In the genomic region with DNA sequence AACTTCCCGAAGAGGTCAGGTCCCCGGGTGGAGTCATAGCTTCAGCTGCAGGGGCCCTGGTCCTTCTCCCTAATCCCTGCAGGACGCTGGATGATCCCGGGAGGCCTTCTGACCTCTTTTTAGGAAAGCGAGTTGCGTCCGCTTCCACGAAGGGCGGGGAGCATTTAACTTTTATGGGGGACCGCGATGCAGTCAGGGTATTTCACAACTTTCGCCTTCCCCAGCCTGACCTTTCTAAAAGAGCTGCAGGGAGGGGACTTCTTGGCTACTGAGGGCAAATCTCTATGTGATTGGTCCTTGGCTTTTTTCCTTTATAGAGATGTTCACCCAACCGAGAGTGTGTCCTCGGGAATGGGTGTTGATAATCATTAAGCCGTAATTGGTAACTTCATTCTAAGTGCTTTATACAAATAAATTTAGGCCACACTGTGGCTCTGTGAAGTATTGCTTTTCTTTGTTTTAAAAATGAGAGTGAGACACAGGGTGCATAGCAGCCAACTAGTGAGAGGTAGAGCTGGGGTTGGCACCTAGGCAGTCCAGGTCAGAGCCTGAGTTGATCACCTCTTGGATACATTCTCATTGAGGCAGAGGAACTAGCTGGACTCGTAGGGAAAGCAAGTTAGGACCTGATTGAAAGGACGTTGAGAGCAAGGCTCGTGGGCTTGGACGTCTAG, we compare ENCODE assay signal across 8 cellular contexts. TPM values are rescaled to one million over a fixed set of nuclear protein-coding genes. Genes with fewer than 3 reads are reported as not detected.
DNase-seq lines count a peak whose midpoint lies in the region; ATAC-seq lines count a peak whose summit lies in the region.

No MANE protein-coding gene starts in this region.

- H3K4me3 Mint-ChIP-seq in activated naive CD4-positive, alpha-beta T cell treated with anti-CD3 and anti-CD28 coated beads, Interleukin-2, amount 50 U/mL, for 24 hours: peak overlapping the region; percentile 100
- H3K4me3 Mint-ChIP-seq in naive thymus-derived CD8-positive, alpha-beta T cell: peak overlapping the region; percentile 95 to 100 (median 100)

- POLR2A ChIA-PET in naive thymus-derived CD8-positive, alpha-beta T cell (lab: Charles Lee): interaction anchor here (0.8 to 1.7 kb wide), 3 partner anchors 16 to 497 kb away, joined by 3 to 7 read pairs (median 3); partner anchors contain the start of genes ZNF180 and ZNF224

- H3K4me1 Mint-ChIP-seq in activated naive CD4-positive, alpha-beta T cell treated with anti-CD3 and anti-CD28 coated beads, Interleukin-2, amount 50 U/mL, for 24 hours: peaks cover 24% of the 10 kb centered on the region
- H3K4me1 Mint-ChIP-seq in naive thymus-derived CD8-positive, alpha-beta T cell: peaks cover 13 to 33% (median 22%) of the 10 kb centered on the region in 4 donors

- no peaks in the 10 kb centered on the region for H3K27me3 Mint-ChIP-seq in activated naive CD4-positive, alpha-beta T cell treated with anti-CD3 and anti-CD28 coated beads, Interleukin-2, amount 50 U/mL, for 24 hours
- no peaks in the 10 kb centered on the region for H3K27me3 Mint-ChIP-seq in naive thymus-derived CD8-positive, alpha-beta T cell

- H3K9me3 Mint-ChIP-seq in activated naive CD4-positive, alpha-beta T cell treated with anti-CD3 and anti-CD28 coated beads, Interleukin-2, amount 50 U/mL, for 24 hours: peaks cover 33% of the 10 kb centered on the region
- H3K9me3 Mint-ChIP-seq in naive thymus-derived CD8-positive, alpha-beta T cell: peaks cover 21 to 58% (median 37%) of the 10 kb centered on the region in 9 donors

- peak; percentile 35 for ATAC-seq in HG03159 (IDR thresholded peaks at IDR 0.05; ENCODE audit: unreplicated experiment)
- ATAC-seq in esophagus mucosa: peak; percentile 43
- ATAC-seq in naive thymus-derived CD8-positive, alpha-beta T cell: peak; percentile 19 to 51

- no peak for DNase-seq in activated naive CD4-positive, alpha-beta T cell (lab: John Stamatoyannopoulos, UW)
- DNase-seq in SW480 (ENCODE audit: low spot score) (peak; percentile 15), NCI-H1092 (lab: John Stamatoyannopoulos, UW) (no peak)
- DNase-seq in naive thymus-derived CD8-positive, alpha-beta T cell: peak in 2 of 10 donors; percentile 8 to 15
- DNase-seq in NK-92 treated with Interleukin-12 subunit alpha and Interleukin-12 subunit beta, amount 100 ng/mL, for 24 hours (lab: John Stamatoyannopoulos, UW): no peak

- peak overlapping the region; percentile 47 for H3K27ac Mint-ChIP-seq in activated naive CD4-positive, alpha-beta T cell treated with anti-CD3 and anti-CD28 coated beads, Interleukin-2, amount 50 U/mL, for 24 hours
- H3K27ac Mint-ChIP-seq in naive thymus-derived CD8-positive, alpha-beta T cell: peak overlapping the region; percentile 93 to 98 (median 98)

- peaks cover 35% of the 10 kb centered on the region for H3K36me3 Mint-ChIP-seq in activated naive CD4-positive, alpha-beta T cell treated with anti-CD3 and anti-CD28 coated beads, Interleukin-2, amount 50 U/mL, for 24 hours
- H3K36me3 Mint-ChIP-seq in naive thymus-derived CD8-positive, alpha-beta T cell: peaks cover 32 to 39% (median 38%) of the 10 kb centered on the region in 3 donors

RNA-seq across cellular contexts. Expression of gene ZNF230, which starts 0.8 kb away (rescaled TPM):
- 2.1 TPM for total RNA-seq in esophagus mucosa
- 10 to 100 TPM in 1 of 2 experiments, 1 to 10 TPM in 1; 9.9 to 12.0 TPM for total RNA-seq in naive thymus-derived CD8-positive, alpha-beta T cell
- polyA plus RNA-seq in naive thymus-derived CD8-positive, alpha-beta T cell: 1 to 10 TPM; 1.9 to 2.5 (median 2.1) TPM

RNA-seq across cellular contexts. Expression of gene ZNF155, which starts 19.6 kb away (rescaled TPM):
- 1.8 TPM for total RNA-seq in esophagus mucosa
- 10 to 100 TPM; 13.2 to 13.7 TPM for total RNA-seq in naive thymus-derived CD8-positive, alpha-beta T cell
- 1 to 10 TPM in 2 of 3 donors, under 1 TPM in 1; 0.58 to 2.3 (median 2.3) TPM for polyA plus RNA-seq in naive thymus-derived CD8-positive, alpha-beta T cell

RNA-seq across cellular contexts. Expression of gene ZNF222, which starts 21.6 kb away (rescaled TPM):
- 1.00 TPM for total RNA-seq in esophagus mucosa
- 1 to 10 TPM; 7.8 to 9.2 TPM for total RNA-seq in naive thymus-derived CD8-positive, alpha-beta T cell
- 1 to 10 TPM in 2 of 3 donors, under 1 TPM in 1; 0.99 to 3.9 (median 1.9) TPM for polyA plus RNA-seq in naive thymus-derived CD8-positive, alpha-beta T cell

RNA-seq across cellular contexts. Expression of gene ZNF223, which starts 48.2 kb away (rescaled TPM):
- 2.2 TPM for total RNA-seq in esophagus mucosa
- total RNA-seq in naive thymus-derived CD8-positive, alpha-beta T cell: 1 to 10 TPM; 7.6 to 9.7 TPM
- polyA plus RNA-seq in naive thymus-derived CD8-positive, alpha-beta T cell: 1 to 10 TPM; 3.2 to 4.0 (median 3.5) TPM

RNA-seq across cellular contexts. Expression of gene ZNF221, which starts 52.6 kb away (rescaled TPM):
- 0.88 TPM for total RNA-seq in esophagus mucosa
- total RNA-seq in naive thymus-derived CD8-positive, alpha-beta T cell: 1 to 10 TPM; 4.5 to 5.6 TPM
- polyA plus RNA-seq in naive thymus-derived CD8-positive, alpha-beta T cell: 1 to 10 TPM in 1 of 3 donors, not detected in 2; 1.6 TPM
